Comparison of ENCODE assay signal across 21 cellular contexts in genomic region chr11:98234698-98235097, GRCh38.
DNase-seq lines count a peak whose midpoint lies in the region; ATAC-seq, FAIRE-seq and TF ChIP-seq lines count a peak whose summit lies in the region.
"Had no signal": no experiment of that assay in that cellular context is flagged by ENCODE, and none has a peak within 500 bp of the region (broad histone marks: within the 10 kb centered on the region; RNA-seq: fewer than 3 reads in every experiment).

No MANE protein-coding gene starts in this region.

- H3K9me3 ChIP-seq in HepG2 (ENCODE audit: low read length), result peaks cover 5% of the 10 kb centered on the region; the same call in 1 of the 2 replicates
- no peaks in the 10 kb centered on the region for H3K9me3 ChIP-seq in right lobe of liver
- no peaks in the 10 kb centered on the region for H3K9me3 ChIP-seq in SJCRH30 (replicated peaks)
- H3K9me3 ChIP-seq: BE2C, Caco-2 had no signal

- DNase-seq in HepG2 (ENCODE audit: low spot score), result no peak
- no peak for DNase-seq in right lobe of liver
- peak; percentile 1 for DNase-seq in SK-N-DZ (ENCODE audit: low spot score)
- peak; percentile 6 for DNase-seq in iPS-NIHi7 (ENCODE audit: extremely low spot score)
- DNase-seq in activated CD4-positive, alpha-beta T cell treated with anti-CD3 and anti-CD28 coated beads for 1 hour, result no peak
- DNase-seq in SJCRH30, result no peak
- DNase-seq in SIG-M5 treated with dmso at 0.1 percent for 504 hours (lab: John Stamatoyannopoulos, UW; ENCODE audit: unreplicated experiment), result no peak
- DNase-seq: ACHN; BE2C; Caco-2; CD4-positive, alpha-beta T cell; DMS79 treated with DMSO at 0.1 percent for 48 hours; GF-D8; GOT3; H7; HFFc6 had no signal

- TF ChIP-seq POLR2A in HepG2 (IDR thresholded peaks at IDR 0.05; ENCODE audit: insufficient read depth in 1 of 2, low read depth in 2 of 2, low read length in 2 of 2) (no peak), right lobe of liver (IDR thresholded peaks at IDR 0.05) (no peak)

- 47% methylated on average over 2 of the region's 2 CpGs for WGBS in HepG2 (ENCODE audit: low lambda C conversion rate)
- 76% methylated on average over 2 of the region's 2 CpGs for WGBS in right lobe of liver (ENCODE audit: insufficient coverage, low coverage, low lambda C conversion rate, missing lambda C conversion rate)

- no peaks in the 10 kb centered on the region for H3K4me1 ChIP-seq in HepG2 (ENCODE audit: insufficient read depth, low read length)
- H3K4me1 ChIP-seq in right lobe of liver, result no peaks in the 10 kb centered on the region
- H3K4me1 ChIP-seq in SJCRH30, result no peaks in the 10 kb centered on the region
- H3K4me1 ChIP-seq: BE2C, Caco-2 had no signal

- no peak for TF ChIP-seq RAD21 in HepG2 (CRISPR knock-in tag; IDR thresholded peaks at IDR 0.05)

- in situ Hi-C loops in HepG2 (cut with HindIII; ENCODE audit: extremely low pct_ligation_motif_present, low pct_unique_long_range_greater_than_20kb), result no loop called here

- TF ChIP-seq CTCF in HepG2 (CRISPR knock-in tag; IDR thresholded peaks at IDR 0.05) (no peak), right lobe of liver (IDR thresholded peaks at IDR 0.05) (no peak)

- no peak overlapping the region for H3K4me2 ChIP-seq in HepG2 (ENCODE audit: low read depth, low read length)

- H4K20me1 ChIP-seq in HepG2 (ENCODE audit: insufficient read depth, low read length), result no peaks in the 10 kb centered on the region

- no peaks in the 10 kb centered on the region for H3K79me2 ChIP-seq in HepG2 (ENCODE audit: insufficient read depth, low read length)

- POLR2A ChIA-PET in HepG2 (lab: Yijun Ruan, JAX), result no interaction called here

- no peak for TF ChIP-seq EP300 in HepG2 (IDR thresholded peaks at IDR 0.05; ENCODE audit: low read depth in 2 of 2, low read length in 2 of 2)
- no peak for TF ChIP-seq EP300 in HepG2 (CRISPR knock-in tag; IDR thresholded peaks at IDR 0.05; ENCODE audit: borderline replicate concordance)

- no peak overlapping the region for H3K27ac ChIP-seq in HepG2 (ENCODE audit: extremely low read length, insufficient read depth, low read length)
- no peak overlapping the region for H3K27ac ChIP-seq in right lobe of liver
- H3K27ac ChIP-seq in SJCRH30, result no peak overlapping the region
- H3K27ac ChIP-seq: C4-2B, HL-60 had no signal

- H2AFZ ChIP-seq in HepG2 (ENCODE audit: low read length), result no peak overlapping the region

- intact Hi-C loops in HepG2 (cut with micrococcal nuclease; ENCODE audit: unreplicated experiment), result no loop called here
- intact Hi-C loops in right lobe of liver (cut with DNase I), result no loop called here

- ATAC-seq in HepG2, result no peak
- no peak for ATAC-seq in right lobe of liver
- ATAC-seq: HCT116 had no signal

- CTCF ChIA-PET in HepG2 (lab: Yijun Ruan, JAX; ENCODE audit: low intra/inter-chr PET ratio, low total read pairs), result no interaction called here

- no peak overlapping the region for H3K9ac ChIP-seq in HepG2 (ENCODE audit: insufficient read depth, low read depth, low read length)

- FAIRE-seq in HepG2 (lab: Jason Lieb, UNC), result no peak
- FAIRE-seq: A204.1, D721Med had no signal

- no peak overlapping the region for H3K4me3 ChIP-seq in HepG2 (replicated peaks in 1 of 3; ENCODE audit: insufficient read depth in 1 of 3, low read depth in 2 of 3, low read length in 3 of 3)
- H3K4me3 ChIP-seq in right lobe of liver, result no peak overlapping the region
- no peak overlapping the region for H3K4me3 ChIP-seq in SJCRH30

- H3K27me3 ChIP-seq in HepG2 (ENCODE audit: control insufficient read depth in 1 of 2, insufficient read depth in 2 of 2, low read length in 2 of 2) (no peaks in the 10 kb centered on the region), right lobe of liver (no peaks in the 10 kb centered on the region), SJCRH30 (no peaks in the 10 kb centered on the region)
- H3K27me3 ChIP-seq: BE2C had no signal

- BruUV-seq in HepG2 (replicated peaks; lab: Mats Ljungman, UMichigan), result no TSS peak

- H3K36me3 ChIP-seq in HepG2 (replicated peaks in 1 of 2; ENCODE audit: control insufficient read depth in 1 of 2, insufficient read depth in 2 of 2, low read length in 2 of 2), result no peaks in the 10 kb centered on the region
- no peaks in the 10 kb centered on the region for H3K36me3 ChIP-seq in right lobe of liver
- no peaks in the 10 kb centered on the region for H3K36me3 ChIP-seq in SJCRH30
- H3K36me3 ChIP-seq: BE2C had no signal

TF ChIP-seq in HepG2, 621 proteins besides CTCF, POLR2A, EP300 and RAD21:
- no peak for TF ChIP-seq HOMEZ (CRISPR knock-in tag; IDR thresholded peaks at IDR 0.05; ENCODE audit: low read depth)
- no peak for TF ChIP-seq BHLHE40 (IDR thresholded peaks at IDR 0.05; ENCODE audit: low read length)
- peak; percentile 37; the same call in 1 of the 2 replicates for TF ChIP-seq RFX1 (IDR thresholded peaks at IDR 0.05)
- TF ChIP-seq ZNF326 (CRISPR knock-in tag; IDR thresholded peaks at IDR 0.05; ENCODE audit: borderline replicate concordance), result no peak

Comparison
In these comparisons a context has a peak if more than half of its experiments do, and no peak if none do; other contexts are left out.
1. DNase-seq: peak in SK-N-DZ (single experiment) and iPS-NIHi7 (single experiment); none in HepG2 (single experiment), right lobe of liver (0 of 3), activated CD4-positive, alpha-beta T cell treated with anti-CD3 and anti-CD28 coated beads for 1 hour (single experiment), SJCRH30 (0 of 2) and SIG-M5 treated with dmso at 0.1 percent for 504 hours (single experiment).